ENCODE assay signal across 12 cellular contexts in the genomic region with DNA sequence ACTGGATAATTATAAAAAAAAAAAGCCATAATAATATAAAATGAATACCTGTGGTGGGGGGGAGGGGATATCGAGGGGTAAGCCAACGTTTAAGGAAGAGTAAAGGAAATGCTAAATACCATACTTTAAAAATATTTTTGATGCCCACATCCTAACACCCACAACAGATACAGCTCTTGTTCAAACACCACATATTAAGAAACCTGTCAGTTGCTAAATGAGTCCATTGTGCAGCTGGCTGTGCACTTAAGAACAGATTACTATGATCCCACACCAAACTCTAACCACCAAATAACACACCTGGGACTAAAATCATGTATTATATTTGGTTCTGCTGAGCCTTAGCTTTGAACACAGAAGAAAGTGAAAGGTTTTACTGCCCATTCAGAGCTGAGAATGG.
DNase-seq lines count a peak whose midpoint lies in the region; ATAC-seq and TF ChIP-seq lines count a peak whose summit lies in the region.
"Had no signal": no experiment of that assay in that cellular context is flagged by ENCODE, and none has a peak within 500 bp of the region (broad histone marks: within the 10 kb centered on the region; RNA-seq: fewer than 3 reads in every experiment).

No MANE protein-coding gene starts in this region.

- H2AFZ ChIP-seq in MM.1S (ENCODE audit: low read length) = no peak overlapping the region

- H3K9me3 Mint-ChIP-seq in activated CD4-positive, alpha-beta T cell treated with anti-CD3 and anti-CD28 coated beads, Interleukin-2, amount 10 ng/mL, durations not matched to agents 24 days and 14 days = no peaks in the 10 kb centered on the region
- no peaks in the 10 kb centered on the region for H3K9me3 Mint-ChIP-seq in central memory CD8-positive, alpha-beta T cell
- no peaks in the 10 kb centered on the region for H3K9me3 Mint-ChIP-seq in stimulated activated effector memory CD8-positive, alpha-beta T cell treated with anti-CD3 and anti-CD28 coated beads, Interleukin-12 subunit alpha, Interleukin-12 subunit beta, amount 100 ng/mL, for 72 hours

- no peaks in the 10 kb centered on the region for H3K9me2 ChIP-seq in MM.1S (replicated peaks; ENCODE audit: insufficient read depth, low read length)

- peaks cover 6% of the 10 kb centered on the region for H3K36me3 Mint-ChIP-seq in activated CD4-positive, alpha-beta T cell treated with anti-CD3 and anti-CD28 coated beads, Interleukin-2, amount 10 ng/mL, durations not matched to agents 24 days and 14 days (ENCODE audit: low read depth)
- H3K36me3 Mint-ChIP-seq in central memory CD8-positive, alpha-beta T cell (ENCODE audit: insufficient read depth) = peaks cover 9% of the 10 kb centered on the region
- H3K36me3 Mint-ChIP-seq in stimulated activated effector memory CD8-positive, alpha-beta T cell treated with anti-CD3 and anti-CD28 coated beads, Interleukin-12 subunit alpha, Interleukin-12 subunit beta, amount 100 ng/mL, for 72 hours = peaks cover 11% of the 10 kb centered on the region

- H3K9ac ChIP-seq in MM.1S (ENCODE audit: low read length) = no peak overlapping the region

- no peaks in the 10 kb centered on the region for H3K36me3 ChIP-seq in MM.1S (replicated peaks; ENCODE audit: insufficient read depth, low read length)

- no peaks in the 10 kb centered on the region for H3K27me3 ChIP-seq in MM.1S (replicated peaks; ENCODE audit: insufficient read depth, low read length)
- H3K27me3 ChIP-seq in foreskin keratinocyte = no peaks in the 10 kb centered on the region

- no peaks in the 10 kb centered on the region for H4K20me1 ChIP-seq in MM.1S (ENCODE audit: insufficient read depth, low read length)

- H3K4me3 ChIP-seq in MM.1S (ENCODE audit: low read length) = no peak overlapping the region
- H3K4me3 ChIP-seq: A549 had no signal

- H3K9me3 ChIP-seq in MM.1S (replicated peaks; ENCODE audit: insufficient read depth, low read length) = no peaks in the 10 kb centered on the region
- H3K9me3 ChIP-seq: A549 had no signal

- peak overlapping the region; percentile 64 for H3K27ac Mint-ChIP-seq in activated CD4-positive, alpha-beta T cell treated with anti-CD3 and anti-CD28 coated beads, Interleukin-2, amount 10 ng/mL, durations not matched to agents 24 days and 14 days
- no peak overlapping the region for H3K27ac Mint-ChIP-seq in central memory CD8-positive, alpha-beta T cell (ENCODE audit: low read depth)
- H3K27ac Mint-ChIP-seq in stimulated activated effector memory CD8-positive, alpha-beta T cell treated with anti-CD3 and anti-CD28 coated beads, Interleukin-12 subunit alpha, Interleukin-12 subunit beta, amount 100 ng/mL, for 72 hours = peak overlapping the region; percentile 6

- peak overlapping the region; percentile 14 for H3K4me3 Mint-ChIP-seq in activated CD4-positive, alpha-beta T cell treated with anti-CD3 and anti-CD28 coated beads, Interleukin-2, amount 10 ng/mL, durations not matched to agents 24 days and 14 days
- H3K4me3 Mint-ChIP-seq in central memory CD8-positive, alpha-beta T cell = peak overlapping the region; percentile 19
- H3K4me3 Mint-ChIP-seq in stimulated activated effector memory CD8-positive, alpha-beta T cell treated with anti-CD3 and anti-CD28 coated beads, Interleukin-12 subunit alpha, Interleukin-12 subunit beta, amount 100 ng/mL, for 72 hours = no peak overlapping the region

- H3K4me1 Mint-ChIP-seq in activated CD4-positive, alpha-beta T cell treated with anti-CD3 and anti-CD28 coated beads, Interleukin-2, amount 10 ng/mL, durations not matched to agents 24 days and 14 days = peaks cover 47% of the 10 kb centered on the region
- peaks cover 47% of the 10 kb centered on the region for H3K4me1 Mint-ChIP-seq in central memory CD8-positive, alpha-beta T cell
- H3K4me1 Mint-ChIP-seq in stimulated activated effector memory CD8-positive, alpha-beta T cell treated with anti-CD3 and anti-CD28 coated beads, Interleukin-12 subunit alpha, Interleukin-12 subunit beta, amount 100 ng/mL, for 72 hours = peaks cover 35% of the 10 kb centered on the region

- H3K27ac ChIP-seq in MM.1S (ENCODE audit: low read length) (no peak overlapping the region), foreskin keratinocyte (no peak overlapping the region)

- no peak overlapping the region for H3K4me2 ChIP-seq in MM.1S (ENCODE audit: low read depth, low read length)

- no peak for DNase-seq in activated CD4-positive, alpha-beta T cell treated with anti-CD3 and anti-CD28 coated beads, Interleukin-2, amount 10 ng/mL, durations not matched to agents 24 days and 14 days
- DNase-seq in activated CD4-positive, alpha-beta T cell treated with anti-CD3 and anti-CD28 coated beads for 48 hours = no peak
- peak; percentile 49 for DNase-seq in MM.1S
- DNase-seq in central memory CD8-positive, alpha-beta T cell (ENCODE audit: low spot score in 2 of 2) = no peak
- no peak for DNase-seq in stimulated activated effector memory CD8-positive, alpha-beta T cell treated with anti-CD3 and anti-CD28 coated beads, Interleukin-12 subunit alpha, Interleukin-12 subunit beta, amount 100 ng/mL, for 72 hours (ENCODE audit: low spot score in 2 of 2)
- DNase-seq in middle frontal gyrus (ENCODE audit: extremely low spot score, low spot score) = no peak
- no peak for DNase-seq in foreskin keratinocyte
- DNase-seq: activated CD8-positive, alpha-beta memory T cell treated with anti-CD3 and anti-CD28 coated beads, Interleukin-2, amount 50 U/mL, for 48 hours; DMS79; NCI-H1694 had no signal

- H3K4me1 ChIP-seq in MM.1S (ENCODE audit: low read length) (0 out of 2 replicates have a peak, but pooled peaks cover 10% of the 10 kb centered on the region), foreskin keratinocyte (peaks cover 28% of the 10 kb centered on the region)

- peak; percentile 11 for ATAC-seq in central memory CD8-positive, alpha-beta T cell (replicated peaks; ENCODE audit: extremely low read depth, poor library complexity, severe bottlenecking)
- ATAC-seq in stimulated activated effector memory CD8-positive, alpha-beta T cell treated with anti-CD3 and anti-CD28 coated beads, Interleukin-12 subunit alpha, Interleukin-12 subunit beta, amount 100 ng/mL, for 72 hours = peak; percentile 62
- ATAC-seq in GM18867 (IDR thresholded peaks at IDR 0.05; ENCODE audit: unreplicated experiment) (no peak), foreskin keratinocyte (no peak)
- ATAC-seq: A549 had no signal

- intact Hi-C loops in activated CD4-positive, alpha-beta T cell treated with anti-CD3 and anti-CD28 coated beads, Interleukin-2, amount 10 ng/mL, durations not matched to agents 24 days and 14 days (cut with micrococcal nuclease) = loop anchor here (1.0 to 10.0 kb wide), 5 partner anchors 19 to 587 kb away; no protein-coding TSS in a partner anchor

- no peak for TF ChIP-seq CTCF in MM.1S (IDR thresholded peaks at IDR 0.05; ENCODE audit: low read length)
- no peak for TF ChIP-seq CTCF in foreskin keratinocyte (conservative IDR thresholded peaks at IDR 0.05)

- peaks cover 24% of the 10 kb centered on the region for H3F3A ChIP-seq in MM.1S (ENCODE audit: insufficient read depth, low read length)

- H3K79me2 ChIP-seq in MM.1S (ENCODE audit: low read length) = peaks cover 9% of the 10 kb centered on the region

- H3K27me3 Mint-ChIP-seq in activated CD4-positive, alpha-beta T cell treated with anti-CD3 and anti-CD28 coated beads, Interleukin-2, amount 10 ng/mL, durations not matched to agents 24 days and 14 days = no peaks in the 10 kb centered on the region
- no peaks in the 10 kb centered on the region for H3K27me3 Mint-ChIP-seq in central memory CD8-positive, alpha-beta T cell

Comparison
In these comparisons a context has a peak if more than half of its experiments do, and no peak if none do; other contexts are left out.
1. ATAC-seq: peak in central memory CD8-positive, alpha-beta T cell (single experiment) and stimulated activated effector memory CD8-positive, alpha-beta T cell treated with anti-CD3 and anti-CD28 coated beads, Interleukin-12 subunit alpha, Interleukin-12 subunit beta, amount 100 ng/mL, for 72 hours (single experiment); none in GM18867 (single experiment) and foreskin keratinocyte (single experiment).